ENCODE assay signal across 7 cellular contexts in the genomic region with DNA sequence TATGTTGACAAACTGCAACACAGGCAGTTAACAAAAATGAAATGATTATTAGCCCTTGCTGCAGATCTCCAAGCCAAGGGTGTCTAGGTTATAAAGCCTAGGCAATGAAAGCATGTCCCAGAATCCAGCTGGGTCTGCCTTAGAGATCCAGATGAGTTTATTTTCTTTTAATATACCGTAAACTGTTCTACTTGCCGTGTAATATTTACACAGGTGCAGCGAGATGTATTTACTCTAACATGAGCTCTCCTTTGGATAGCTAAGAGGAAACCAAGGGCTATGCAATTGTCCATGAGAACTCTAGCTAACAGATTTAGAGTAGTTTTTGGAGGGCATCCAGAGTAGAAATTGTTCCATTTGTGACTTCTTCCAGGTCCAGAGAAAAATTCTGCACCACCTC. TPM values are rescaled to one million over a fixed set of nuclear protein-coding genes. Genes with fewer than 3 reads are reported as not detected.
"Had no signal": no experiment of that assay in that cellular context is flagged by ENCODE, and none has a peak within 500 bp of the region (broad histone marks: within the 10 kb centered on the region; RNA-seq: fewer than 3 reads in every experiment).

No MANE protein-coding gene starts in this region.

RNA-seq across cellular contexts. Expression of a gene that starts 28.1 kb away (rescaled TPM):
- total RNA-seq: GM23248, GM23338, H1, H7, H9, HFFc6 had no signal
- polyA plus RNA-seq: GM23248, GM23338, H1 had no signal

RNA-seq across cellular contexts. Expression of a gene that starts 33.9 kb away (rescaled TPM):
- total RNA-seq: GM23248, GM23338, H1, H4, H7, H9, HFFc6 had no signal
- polyA plus RNA-seq: GM23248, GM23338, H1 had no signal

RNA-seq across cellular contexts. Expression of a gene that starts 59.5 kb away (rescaled TPM):
- total RNA-seq: GM23248, GM23338, H1, H4, H7, H9, HFFc6 had no signal
- polyA plus RNA-seq: GM23248, GM23338, H1 had no signal
